Comparison of ENCODE assay signal across 8 cellular contexts in genomic region chr11:66051766-66052663, GRCh38. TPM values are rescaled to one million over a fixed set of nuclear protein-coding genes. Genes with fewer than 3 reads are reported as not detected.
DNase-seq lines count a peak whose midpoint lies in the region; ATAC-seq lines count a peak whose summit lies in the region.

SF3B2 (plus strand) TSS chr11:66052364; CDS start chr11:66052385, 21 bp downstream.

- H3K27ac ChIP-seq in right cardiac atrium (ENCODE audit: low read length): peak within 1 kb of the TSS; percentile 82
- H3K27ac ChIP-seq in rectal smooth muscle tissue (ENCODE audit: low read depth, low read length): peak within 1 kb of the TSS; percentile 82
- H3K27ac ChIP-seq in aorta (ENCODE audit: low read depth in 1 of 2, low read length in 2 of 2): peak within 1 kb of the TSS; percentile 45 to 76

- intact Hi-C loops in T-helper 2 cell treated with Interferon-gamma antibody and Interleukin-4, amounts not matched to agents 100 ng/mL and 5 ng/mL, for 36 hours (cut with micrococcal nuclease): loop anchor here (1.0 to 2.0 kb wide), 5 partner anchors 17 to 293 kb away; partner anchors contain the start of genes BANF1, BRMS1, CFL1 and EIF1AD
- intact Hi-C loops in right cardiac atrium (cut with DNase I) (no loop called here), aorta (cut with DNase I) (no loop called here)

- H3K27me3 ChIP-seq in right cardiac atrium (ENCODE audit: control insufficient read depth, insufficient read depth): no peaks in the 10 kb centered on the region
- H3K27me3 ChIP-seq in rectal smooth muscle tissue (ENCODE audit: control insufficient read depth, insufficient read depth, low read length): peaks cover 6% of the 10 kb centered on the region
- H3K27me3 ChIP-seq in aorta (ENCODE audit: control insufficient read depth in 1 of 2, insufficient read depth in 2 of 2, low read length in 1 of 2): no peaks in the 10 kb centered on the region

- peak within 1 kb of the TSS; percentile 68 for H3K9ac ChIP-seq in rectal smooth muscle tissue (ENCODE audit: low read length)

- H3K4me1 ChIP-seq in right cardiac atrium (ENCODE audit: control insufficient read depth, insufficient read depth, low read length): peaks cover 7% of the 10 kb centered on the region
- H3K4me1 ChIP-seq in rectal smooth muscle tissue (ENCODE audit: control insufficient read depth, insufficient read depth, low read length): peaks cover 13% of the 10 kb centered on the region
- H3K4me1 ChIP-seq in aorta (ENCODE audit: control insufficient read depth in 1 of 2, insufficient read depth in 2 of 2, low read length in 2 of 2): peaks cover 0 to 4% of the 10 kb centered on the region in 2 donors

- H3K36me3 ChIP-seq in rectal smooth muscle tissue (ENCODE audit: control insufficient read depth, insufficient read depth, low read length): peaks cover 7% of the 10 kb centered on the region
- H3K36me3 ChIP-seq in aorta (ENCODE audit: control insufficient read depth in 1 of 2, insufficient read depth in 2 of 2, low read length in 1 of 2): no peaks in the 10 kb centered on the region

- DNase-seq in NCI-H187 treated with DMSO at 0.1 percent for 48 hours (lab: John Stamatoyannopoulos, UW) (peak; percentile 83), anterior cingulate cortex (lab: John Stamatoyannopoulos, UW) (peak; percentile 83 to 99 (median 98)), right cardiac atrium (peak; percentile 99), aorta (peak; percentile 99)

- H3K4me3 ChIP-seq in right cardiac atrium (ENCODE audit: low read length) (peak within 1 kb of the TSS; percentile 72), rectal smooth muscle tissue (ENCODE audit: low read length) (peak within 1 kb of the TSS; percentile 79), aorta (ENCODE audit: low read length in 2 of 2) (peak within 1 kb of the TSS; percentile 96 to 99)

- under 1% methylated on average over 84 of the region's 84 CpGs for WGBS in right cardiac atrium
- WGBS in aorta, 2 donors: 0 to 1% methylated on average over 82 to 84 of the region's 84 CpGs

- ATAC-seq in GM18499 (IDR thresholded peaks at IDR 0.05; ENCODE audit: insufficient read depth, unreplicated experiment) (peak; percentile 80), HG02943 (IDR thresholded peaks at IDR 0.05; ENCODE audit: low read depth, unreplicated experiment) (peak; percentile 93), right cardiac atrium (peak; percentile 96 to 98), aorta (ENCODE audit: low FRiP score) (peak; percentile 98)

- H3K9me3 ChIP-seq in right cardiac atrium (ENCODE audit: control insufficient read depth, low read length) (no peaks in the 10 kb centered on the region), aorta (ENCODE audit: control insufficient read depth, low read length) (no peaks in the 10 kb centered on the region)

RNA-seq across cellular contexts. Expression of gene SF3B2, which starts in this region (rescaled TPM):
- 226 and 228 TPM in 2 replicates for total RNA-seq in T-helper 2 cell treated with Interferon-gamma antibody and Interleukin-4, amounts not matched to agents 100 ng/mL and 5 ng/mL, for 36 hours
- total RNA-seq in right cardiac atrium (10 to 100 TPM; 84.4 to 97.7 (median 91.7) TPM), aorta (100 to 1,000 TPM; 141 to 146 TPM)
- polyA plus RNA-seq in right cardiac atrium (62.1 TPM), aorta (100 to 1,000 TPM in 1 of 2 donors, 10 to 100 TPM in 1; 59.0 to 126 TPM)

Comparison
In these comparisons a context has a peak if more than half of its experiments do, and no peak if none do; other contexts are left out.
1. Peak in every context shown above with its lines: DNase-seq, ATAC-seq, H3K4me3 ChIP-seq and H3K27ac ChIP-seq.